In genomic region chr1:218048828-218049227, GRCh38 we compare ENCODE assay signal across 11 cellular contexts.
"Had no signal": no experiment of that assay in that cellular context is flagged by ENCODE, and none has a peak within 500 bp of the region (broad histone marks: within the 10 kb centered on the region; RNA-seq: fewer than 3 reads in every experiment).

No MANE protein-coding gene starts in this region.

- H3K4me3 ChIP-seq: adrenal gland had no signal

- H3K9me3 ChIP-seq: adrenal gland had no signal

- H3K27ac ChIP-seq: adrenal gland had no signal

- H3K36me3 ChIP-seq: adrenal gland had no signal

- ATAC-seq: activated CD8-positive, alpha-beta memory T cell treated with anti-CD3 and anti-CD28 coated beads, Interleukin-2, amount 10 ng/mL, durations not matched to agents 7 days and 5 days; sciatic nerve; stimulated activated naive CD8-positive, alpha-beta T cell treated with anti-CD3 and anti-CD28 coated beads, Interleukin-15, amount 100 ng/mL, for 72 hours had no signal

- H3K27me3 ChIP-seq: adrenal gland had no signal

- DNase-seq: activated CD4-positive, alpha-beta T cell treated with anti-CD3 and anti-CD28 coated beads, Interleukin-2, amount 50 U/mL, for 48 hours; activated CD8-positive, alpha-beta memory T cell treated with anti-CD3 and anti-CD28 coated beads, Interleukin-2, amount 10 ng/mL, durations not matched to agents 7 days and 5 days; activated effector memory CD4-positive, alpha-beta T cell treated with Interleukin-2 at 50 U/mL for 16 hours; activated naive CD4-positive, alpha-beta T cell treated with anti-CD3 and anti-CD28 coated beads, Interleukin-2, amount 50 U/mL, for 16 hours; activated T-cell treated with anti-CD3 and anti-CD28 coated beads, Interleukin-2, amount 50 U/mL, for 1 hour; adrenal gland; hypothalamus; kidney glomerular epithelial cell; stimulated activated naive CD8-positive, alpha-beta T cell treated with anti-CD3 and anti-CD28 coated beads, Interleukin-15, amount 100 ng/mL, for 72 hours; T-helper 9 cell had no signal

- H3K4me1 ChIP-seq: adrenal gland had no signal
